ENCODE assay signal across 8 cellular contexts in the genomic region with DNA sequence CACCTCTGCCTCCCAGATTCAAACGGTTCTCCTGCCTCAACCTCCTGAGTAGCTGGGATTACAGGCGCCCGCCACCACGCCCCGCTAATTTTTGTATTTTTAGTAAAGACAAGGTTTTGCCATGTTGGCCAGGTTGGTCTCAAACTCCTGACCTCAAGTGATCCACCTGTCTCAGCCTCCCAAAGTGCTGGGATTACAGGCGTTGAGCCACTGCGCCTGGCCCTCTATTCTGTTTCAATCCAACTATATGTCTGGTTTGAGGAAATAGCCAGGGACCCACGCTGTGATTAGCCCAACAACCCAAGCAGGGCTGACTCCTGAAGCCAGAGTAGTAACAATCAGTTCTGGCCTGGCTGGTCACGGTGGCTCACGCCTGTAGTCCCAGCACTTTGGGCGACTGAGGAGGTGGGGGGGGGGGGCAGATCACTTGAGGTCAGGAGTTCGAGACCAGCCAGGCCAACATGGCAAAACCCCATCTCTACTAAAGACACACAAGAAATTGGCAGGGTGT. TPM values are rescaled to one million over a fixed set of nuclear protein-coding genes. Genes with fewer than 3 reads are reported as not detected.
DNase-seq lines count a peak whose midpoint lies in the region; ATAC-seq, FAIRE-seq and TF ChIP-seq lines count a peak whose summit lies in the region.
"Not testable (repeated sequence)": the region's sequence is repeated elsewhere in the genome, so short reads cannot be mapped to it uniquely, and the experiment has no call there.

No MANE protein-coding gene starts in this region.

- CTCF ChIA-PET in Panc1 (lab: Charles Lee), result interaction anchor here (0.6 kb wide), 1 partner anchor 154 kb away, joined by 5 read pairs; no protein-coding TSS in a partner anchor
- CTCF ChIA-PET in K562 (lab: Yijun Ruan, JAX; ENCODE audit: low intra/inter-chr PET ratio), result not testable (repeated sequence)

- not testable (repeated sequence) for TF ChIP-seq EP300 in K562 (IDR thresholded peaks at IDR 0.05; ENCODE audit: low read length); stomach (IDR thresholded peaks at IDR 0.05)

- ATAC-seq in Panc1, K562: not testable (repeated sequence)

- intact Hi-C loops in Panc1 (cut with micrococcal nuclease; ENCODE audit: unreplicated experiment); K562 (cut with micrococcal nuclease); stomach (cut with DNase I; ENCODE audit: low total_unique reads): not testable (repeated sequence)

- not testable (repeated sequence) for TF ChIP-seq POLR2A in K562 (conservative IDR thresholded peaks at IDR 0.05); stomach (IDR thresholded peaks at IDR 0.05)

- H3F3A ChIP-seq in OCI-LY1 (ENCODE audit: insufficient read depth, low read length), result peaks cover 13% of the 10 kb centered on the region

- not testable (repeated sequence) for DNase-seq in Panc1 (ENCODE audit: low read depth, low spot score); K562 (ENCODE audit: extremely low read depth in 1 of 4, low spot score in 3 of 4)
- DNase-seq in activated effector memory CD4-positive, alpha-beta T cell treated with anti-CD3 and anti-CD28 coated beads, Interleukin-2, amount 50 U/mL, for 16 hours, result peak; percentile 34
- DNase-seq in right atrium auricular region (ENCODE audit: low spot score), result peak; percentile 42
- peak; percentile 59 for DNase-seq in mesenteric fat pad (ENCODE audit: low spot score)
- DNase-seq in stomach, result peak; percentile 13

- WGBS in K562 (ENCODE audit: insufficient coverage, low coverage, missing lambda C conversion rate), result 77% methylated on average over 8 of the region's 12 CpGs
- 86 to 97% (median 93%) methylated on average over 8 to 12 of the region's 12 CpGs for WGBS in stomach, 5 donors

- not testable (repeated sequence) for H3K36me3 ChIP-seq in BLaER1 treated with 17β-estradiol and CSF1 and Interleukin-3, amounts not matched to agents 10 nM and 100 nM; OCI-LY1 (ENCODE audit: insufficient read depth, low read length); Panc1 (ENCODE audit: control insufficient read depth, insufficient read depth, low read length); K562 (ENCODE audit: control insufficient read depth, insufficient read depth, low read length); right atrium auricular region; stomach

- H3K79me2 ChIP-seq in OCI-LY1 (ENCODE audit: insufficient read depth, low read length); K562 (ENCODE audit: control insufficient read depth, insufficient read depth, low read length): not testable (repeated sequence)

- peaks cover 39 to 75% (median 54%) of the 10 kb centered on the region in 10 experiments for H3K4me1 ChIP-seq in BLaER1 treated with 17β-estradiol and CSF1 and Interleukin-3, amounts not matched to agents 10 nM and 100 nM
- H3K4me1 ChIP-seq in OCI-LY1 (ENCODE audit: insufficient read depth, low read length, severe bottlenecking), result peaks cover 48% of the 10 kb centered on the region
- peaks cover 50% of the 10 kb centered on the region for H3K4me1 ChIP-seq in Panc1 (ENCODE audit: control insufficient read depth, insufficient read depth, low read length)
- peaks cover 14 to 34% of the 10 kb centered on the region in 2 experiments for H3K4me1 ChIP-seq in K562 (replicated peaks in 1 of 2; ENCODE audit: control insufficient read depth in 2 of 2, insufficient read depth in 2 of 2, low read length in 2 of 2)
- peaks cover 0 to 25% of the 10 kb centered on the region in 2 donors for H3K4me1 ChIP-seq in right atrium auricular region
- peaks cover 23 to 45% (median 27%) of the 10 kb centered on the region in 4 donors for H3K4me1 ChIP-seq in stomach

- 0 out of 22 replicates have a peak overlapping the region, but pooled peaks of 1 of the 11 experiments have one; percentile 42 for H3K9ac ChIP-seq in BLaER1 treated with 17β-estradiol and CSF1 and Interleukin-3, amounts not matched to agents 10 nM and 100 nM
- H3K9ac ChIP-seq in OCI-LY1 (ENCODE audit: low read length); K562 (ENCODE audit: insufficient read depth in 1 of 2, low read depth in 2 of 2, low read length in 2 of 2): not testable (repeated sequence)

- FAIRE-seq in K562 (lab: Jason Lieb, UNC), result not testable (repeated sequence)

- TF ChIP-seq CTCF in OCI-LY1 (IDR thresholded peaks at IDR 0.05; ENCODE audit: low read length); Panc1 (IDR thresholded peaks at IDR 0.05); K562 (IDR thresholded peaks at IDR 0.05 in 2 of 3, conservative IDR thresholded peaks at IDR 0.05 in 1 of 3; ENCODE audit: insufficient read depth in 2 of 3, low read depth in 1 of 3, low read length in 3 of 3); right atrium auricular region (IDR thresholded peaks at IDR 0.05); stomach (IDR thresholded peaks at IDR 0.05): not testable (repeated sequence)

- not testable (repeated sequence) for H3K4me3 ChIP-seq in BLaER1 treated with 17β-estradiol and CSF1 and Interleukin-3, amounts not matched to agents 10 nM and 100 nM; OCI-LY1 (ENCODE audit: low read depth, low read length, poor library complexity, severe bottlenecking); Panc1 (ENCODE audit: low read depth in 2 of 2, low read length in 2 of 2); K562; right atrium auricular region; stomach

- POLR2A ChIA-PET in Panc1 (lab: Charles Lee); K562 (lab: Yijun Ruan, JAX): not testable (repeated sequence)

- not testable (repeated sequence) for H3K9me2 ChIP-seq in OCI-LY1 (ENCODE audit: low read depth, low read length)

- in situ Hi-C loops in Panc1 (cut with HindIII; ENCODE audit: low pct_unique_long_range_greater_than_20kb, low sequenced_read_pairs); K562 (cut with MboI): not testable (repeated sequence)

- peak overlapping the region in 6 of 11 experiments; percentile 46 to 82 (median 66); a peak in 10 of 22 replicates for H3K4me2 ChIP-seq in BLaER1 treated with 17β-estradiol and CSF1 and Interleukin-3, amounts not matched to agents 10 nM and 100 nM
- not testable (repeated sequence) for H3K4me2 ChIP-seq in OCI-LY1 (ENCODE audit: low read length); K562 (ENCODE audit: insufficient read depth, low read length)

- not testable (repeated sequence) for H3K27me3 ChIP-seq in BLaER1 treated with 17β-estradiol and CSF1 and Interleukin-3, amounts not matched to agents 10 nM and 100 nM; OCI-LY1 (ENCODE audit: insufficient read depth, low read length); Panc1 (ENCODE audit: control insufficient read depth, insufficient read depth, low read length); K562 (ENCODE audit: control insufficient read depth in 2 of 2, insufficient read depth in 2 of 2, low read length in 2 of 2); right atrium auricular region; stomach

- not testable (repeated sequence) for H3K9me3 ChIP-seq in BLaER1 treated with 17β-estradiol and CSF1 and Interleukin-3, amounts not matched to agents 10 nM and 100 nM (replicated peaks in 1 of 11); OCI-LY1 (ENCODE audit: low read length); Panc1 (ENCODE audit: control insufficient read depth, insufficient read depth, low read depth, low read length); K562 (replicated peaks; ENCODE audit: control insufficient read depth, insufficient read depth, low read depth, low read length); right atrium auricular region; stomach

- H4K20me1 ChIP-seq in BLaER1 treated with 17β-estradiol and CSF1 and Interleukin-3, amounts not matched to agents 10 nM and 100 nM; OCI-LY1 (ENCODE audit: insufficient read depth, low read length); K562 (replicated peaks; ENCODE audit: control insufficient read depth, insufficient read depth, low read length): not testable (repeated sequence)

- not testable (repeated sequence) for TF ChIP-seq RAD21 in K562 (CRISPR knock-in tag; conservative IDR thresholded peaks at IDR 0.05 in 1 of 2, IDR thresholded peaks at IDR 0.05 in 1 of 2)

- H3K27ac ChIP-seq in BLaER1 treated with 17β-estradiol and CSF1 and Interleukin-3, amounts not matched to agents 10 nM and 100 nM, result peak overlapping the region in 8 of 11 experiments; percentile 37 to 60 (median 50); a peak in 13 of 22 replicates
- H3K27ac ChIP-seq in OCI-LY1 (ENCODE audit: low read depth, low read length, poor library complexity, severe bottlenecking) (peak overlapping the region; percentile 54), Panc1 (ENCODE audit: low read length) (peak overlapping the region; percentile 100)
- not testable (repeated sequence) for H3K27ac ChIP-seq in K562 (ENCODE audit: extremely low read depth, low read depth, low read length); right atrium auricular region; stomach

- H3K9me1 ChIP-seq in K562 (ENCODE audit: control insufficient read depth, insufficient read depth, low read length), result not testable (repeated sequence)

- not testable (repeated sequence) for H2AFZ ChIP-seq in OCI-LY1 (ENCODE audit: low read length); K562 (ENCODE audit: low read depth, low read length)

- not testable (repeated sequence) for BruUV-seq in Panc1 (replicated peaks; lab: Mats Ljungman, UMichigan); K562 (replicated peaks; lab: Mats Ljungman, UMichigan)

RNA-seq across cellular contexts. Expression of a gene that starts 24.9 kb away (rescaled TPM):
- total RNA-seq in Panc1 (2021; ENCODE audit: unreplicated experiment), result 210 TPM
- polyA plus RNA-seq in Panc1 (2012; ENCODE audit: insufficient read length), result 80.1 TPM
- total RNA-seq in K562 (2011; cell fraction: chromatin; rRNA removed; ENCODE audit: low replicate concordance), result 27.8 and 53.4 TPM in 2 replicates
- 21.3 and 24.7 TPM in 2 replicates for total RNA-seq in K562 (2011; cell fraction: nucleolus; rRNA removed)
- 26.2 and 28.5 TPM in 2 replicates for total RNA-seq in K562 (2011; cell fraction: nucleoplasm; rRNA removed)
- 16.8 and 17.7 TPM in 2 replicates for total RNA-seq in K562 (2014; rRNA removed)
- 23.4 and 25.0 TPM in 2 replicates for total RNA-seq in K562 (2014; rRNA removed; fragmentation: Illumina TruSeq; extraction: Trizol)
- total RNA-seq in K562 (2015; rRNA removed; fragmentation: Illumina TruSeq; extraction: Trizol), result 18.7 and 21.8 TPM in 2 replicates
- 39.7 and 41.8 TPM in 2 replicates for total RNA-seq in K562 (2021)
- 11.4 and 12.9 TPM in 2 replicates for polyA plus RNA-seq in K562 (2011; rRNA removed)
- 6.8 and 8.6 TPM in 2 replicates for polyA plus RNA-seq in K562 (2011; cell fraction: cytosol; rRNA removed)
- polyA plus RNA-seq in K562 (2011; cell fraction: nucleus; rRNA removed), result 19.8 and 24.3 TPM in 2 replicates
- polyA plus RNA-seq in K562 (2012), result 17.7 and 21.1 TPM in 2 replicates
- 19.3 and 26.7 TPM in 2 replicates for polyA plus RNA-seq in K562 (2014; fragmentation: Illumina TruSeq; extraction: Trizol)
- polyA plus RNA-seq in K562 (2014; fragmentation: Nextera tagmentation; extraction: Ambion mirVana), result 1 to 10 TPM; 3.0 to 7.1 TPM
- polyA plus RNA-seq in K562 (2014; rRNA removed), result 16.0 and 23.5 TPM in 2 replicates
- 36.2 and 44.6 TPM in 2 replicates for polyA minus RNA-seq in K562 (2011; rRNA and poly(A)+ RNA removed)
- 21.7 and 25.7 TPM in 2 replicates for polyA minus RNA-seq in K562 (2011; cell fraction: cytosol; rRNA and poly(A)+ RNA removed)
- polyA minus RNA-seq in K562 (2011; cell fraction: nucleus; rRNA and poly(A)+ RNA removed), result 19.7 and 29.4 TPM in 2 replicates
- total RNA-seq in right atrium auricular region, result 10 to 100 TPM in 1 of 2 donors, 1 to 10 TPM in 1; 7.6 to 13.8 TPM
- 61.4 TPM for total RNA-seq in mesenteric fat pad
- 10 to 100 TPM; 24.3 to 40.2 (median 31.7) TPM for total RNA-seq in stomach
- 1 to 10 TPM; 6.3 to 9.6 (median 7.1) TPM for polyA plus RNA-seq in stomach
